Comparison of ENCODE assay signal across 26 cellular contexts in genomic region chr14:58677996-58678395, GRCh38. TPM values are rescaled to one million over a fixed set of nuclear protein-coding genes. Genes with fewer than 3 reads are reported as not detected.
DNase-seq lines count a peak whose midpoint lies in the region; ATAC-seq and TF ChIP-seq lines count a peak whose summit lies in the region.
"Had no signal": no experiment of that assay in that cellular context is flagged by ENCODE, and none has a peak within 500 bp of the region (broad histone marks: within the 10 kb centered on the region; RNA-seq: fewer than 3 reads in every experiment).

No MANE protein-coding gene starts in this region.

- H3K9me3 ChIP-seq in RWPE2 (ENCODE audit: severe bottlenecking): no peaks in the 10 kb centered on the region
- H3K9me3 ChIP-seq: BE2C, SJSA1 had no signal

- no peaks in the 10 kb centered on the region for H3K36me3 ChIP-seq in RWPE2 (ENCODE audit: low read depth)
- H3K36me3 ChIP-seq: BE2C, SJSA1 had no signal

- no peaks in the 10 kb centered on the region for H3K36me3 Mint-ChIP-seq in HFFc6 (ENCODE audit: low read depth)
- no peaks in the 10 kb centered on the region for H3K36me3 Mint-ChIP-seq in naive thymus-derived CD8-positive, alpha-beta T cell
- H3K36me3 Mint-ChIP-seq: CD14-positive monocyte; CD8-positive, alpha-beta memory T cell had no signal

- H3K4me1 Mint-ChIP-seq in HFFc6 (ENCODE audit: low read depth): peaks cover 5% of the 10 kb centered on the region; the same call in 1 of the 2 replicates
- no peaks in the 10 kb centered on the region for H3K4me1 Mint-ChIP-seq in naive thymus-derived CD8-positive, alpha-beta T cell
- H3K4me1 Mint-ChIP-seq: CD14-positive monocyte; CD8-positive, alpha-beta memory T cell had no signal

- H3K27ac Mint-ChIP-seq in HFFc6: no peak overlapping the region
- H3K27ac Mint-ChIP-seq in naive thymus-derived CD8-positive, alpha-beta T cell: no peak overlapping the region
- H3K27ac Mint-ChIP-seq: CD14-positive monocyte; CD8-positive, alpha-beta memory T cell had no signal

- H3K27me3 Mint-ChIP-seq in HFFc6 (ENCODE audit: insufficient read depth): peaks cover 11% of the 10 kb centered on the region
- H3K27me3 Mint-ChIP-seq in naive thymus-derived CD8-positive, alpha-beta T cell: no peaks in the 10 kb centered on the region

- POLR2A ChIA-PET in naive thymus-derived CD8-positive, alpha-beta T cell (lab: Charles Lee): no interaction called here

- TF ChIP-seq CTCF in RWPE2 (IDR thresholded peaks at IDR 0.05; ENCODE audit: poor library complexity, severe bottlenecking) (no peak), HFFc6 (IDR thresholded peaks at IDR 0.05) (no peak)

- H3K4me3 ChIP-seq in RWPE2 (ENCODE audit: severe bottlenecking): no peak overlapping the region
- H3K4me3 ChIP-seq: SJSA1 had no signal

- DNase-seq in AG20443 (ENCODE audit: low spot score) (peak; percentile 13), RWPE2 (ENCODE audit: low spot score) (no peak), kidney tubule cell (ENCODE audit: low spot score) (peak; percentile 20), NCI-H146 treated with DMSO at 0.1 percent for 48 hours (lab: John Stamatoyannopoulos, UW; ENCODE audit: unreplicated experiment) (no peak), cerebellar cortex (ENCODE audit: low spot score) (no peak), HFFc6 (no peak)
- no peak for DNase-seq in naive thymus-derived CD8-positive, alpha-beta T cell
- DNase-seq: BE2C; CD8-positive, alpha-beta memory T cell; DMS 273 treated with DMSO at 0.1 percent for 48 hours; DMS79; EL; GDM1; Karpas-422; NCI-H1092; NCI-H2107; NCI-H446; NCI-H526; NCI-H82; NK-92 treated with Interleukin-12 subunit alpha and Interleukin-12 subunit beta, amount 100 ng/mL, for 24 hours; PC-3; Right ventricle myocardium superior had no signal

- peak; percentile 63 for ATAC-seq in RWPE2 (ENCODE audit: low read depth)
- no peak for ATAC-seq in naive thymus-derived CD8-positive, alpha-beta T cell
- ATAC-seq: HepG2, PC-3 had no signal

- no peaks in the 10 kb centered on the region for H3K27me3 ChIP-seq in RWPE2 (ENCODE audit: insufficient read depth, poor library complexity, severe bottlenecking)
- H3K27me3 ChIP-seq: BE2C, SJSA1 had no signal

- H3K4me1 ChIP-seq in RWPE2 (ENCODE audit: insufficient read depth, poor library complexity, severe bottlenecking): no peaks in the 10 kb centered on the region
- H3K4me1 ChIP-seq: BE2C, SJSA1 had no signal

- no peak overlapping the region for H3K4me3 Mint-ChIP-seq in HFFc6
- no peak overlapping the region for H3K4me3 Mint-ChIP-seq in naive thymus-derived CD8-positive, alpha-beta T cell
- H3K4me3 Mint-ChIP-seq: CD14-positive monocyte; CD8-positive, alpha-beta memory T cell had no signal

- H3K27ac ChIP-seq in RWPE2 (ENCODE audit: poor library complexity, severe bottlenecking): no peak overlapping the region
- H3K27ac ChIP-seq: SJSA1 had no signal

- H3K9me3 Mint-ChIP-seq in HFFc6: no peaks in the 10 kb centered on the region
- H3K9me3 Mint-ChIP-seq in naive thymus-derived CD8-positive, alpha-beta T cell: no peaks in the 10 kb centered on the region
- H3K9me3 Mint-ChIP-seq: CD14-positive monocyte; CD8-positive, alpha-beta memory T cell had no signal

RNA-seq across cellular contexts. Expression of gene DACT1, which starts 40.2 kb away (rescaled TPM):
- total RNA-seq in HFFc6 (2021; fragmentation: NEBNext Ultra II Directional; extraction: Animal tissue kit (Norgen Biotek cat#: 25700)): 1 to 10 TPM; 3.9 to 4.9 (median 4.5) TPM
- total RNA-seq in naive thymus-derived CD8-positive, alpha-beta T cell: 1 to 10 TPM in 1 of 2 experiments, under 1 TPM in 1; 0.82 to 1.4 TPM
- 1 to 10 TPM in 2 of 3 donors, under 1 TPM in 1; 0.75 to 2.6 (median 1.3) TPM for polyA plus RNA-seq in naive thymus-derived CD8-positive, alpha-beta T cell
- total RNA-seq: HepG2, HT-29 had no signal
- polyA plus RNA-seq: CD14-positive monocyte had no signal

Comparison
In these comparisons a context has a peak if more than half of its experiments do, and no peak if none do; other contexts are left out.
1. DNase-seq: peak in AG20443 (single experiment) and kidney tubule cell (single experiment); none in RWPE2 (single experiment), NCI-H146 treated with DMSO at 0.1 percent for 48 hours (single experiment), cerebellar cortex (single experiment), HFFc6 (single experiment) and naive thymus-derived CD8-positive, alpha-beta T cell (0 of 10).